In genomic region chr1:214312530-214313051, GRCh38 we compare ENCODE assay signal across 18 cellular contexts. TPM values are rescaled to one million over a fixed set of nuclear protein-coding genes. Genes with fewer than 3 reads are reported as not detected.
DNase-seq lines count a peak whose midpoint lies in the region; ATAC-seq and TF ChIP-seq lines count a peak whose summit lies in the region.
"Had no signal": no experiment of that assay in that cellular context is flagged by ENCODE, and none has a peak within 500 bp of the region (broad histone marks: within the 10 kb centered on the region; RNA-seq: fewer than 3 reads in every experiment).

No MANE protein-coding gene starts in this region.

- peaks cover 3% of the 10 kb centered on the region for H3K79me1 ChIP-seq in mesendoderm (ENCODE audit: low read length)

- intact Hi-C loops in heart left ventricle (cut with DNase I) = no loop called here
- intact Hi-C loops in cardiac septum (cut with DNase I) = no loop called here
- intact Hi-C loops in left ventricle myocardium superior (cut with micrococcal nuclease) = no loop called here

- H3K27me3 ChIP-seq in heart left ventricle (no peaks in the 10 kb centered on the region), mesendoderm (ENCODE audit: insufficient read depth, low read length, poor library complexity) (no peaks in the 10 kb centered on the region)

- H3K9me3 ChIP-seq in heart left ventricle = no peaks in the 10 kb centered on the region

- no peak overlapping the region for H3K23ac ChIP-seq in mesendoderm (ENCODE audit: low read length)

- H3K56ac ChIP-seq in mesendoderm (ENCODE audit: low read length) = peak overlapping the region; percentile 54

- H3K4me2 ChIP-seq in mesendoderm (ENCODE audit: low read length) = no peak overlapping the region

- TF ChIP-seq POLR2A in heart left ventricle (IDR thresholded peaks at IDR 0.05) = no peak

- H3K36me3 ChIP-seq in heart left ventricle (peaks cover 0 to 21% (median 9%) of the 10 kb centered on the region in 9 donors), mesendoderm (ENCODE audit: control insufficient read depth, insufficient read depth, low read length) (no peaks in the 10 kb centered on the region)

- H3K4me3 ChIP-seq in heart left ventricle (no peak overlapping the region), mesendoderm (ENCODE audit: low read length) (no peak overlapping the region)

- DNase-seq in heart left ventricle (peak in 2 of 5 donors; percentile 29 to 51), cardiac septum (ENCODE audit: low spot score) (no peak), left ventricle myocardium superior (peak; percentile 44), mesendoderm (peak; percentile 71), NAMALWA (ENCODE audit: low spot score) (no peak)
- DNase-seq: CD8-positive, alpha-beta T cell; DND-41; GF-D8; H9; Karpas-422; NCI-H187 treated with DMSO at 0.1 percent for 48 hours; NCI-H2171; NCI-H446 treated with DMSO at 0.1 percent for 48 hours; SHP77 had no signal

- H3K4ac ChIP-seq in mesendoderm (ENCODE audit: low read depth, low read length) = no peak overlapping the region

- ATAC-seq in heart left ventricle (peak; percentile 49 to 65 (median 54)), left ventricle myocardium superior (peak; percentile 67), GM21529 (IDR thresholded peaks at IDR 0.05; ENCODE audit: unreplicated experiment) (no peak), HG03565 (IDR thresholded peaks at IDR 0.05; ENCODE audit: unreplicated experiment) (no peak), GM18502 (IDR thresholded peaks at IDR 0.05; ENCODE audit: poor library complexity, unreplicated experiment) (no peak)
- ATAC-seq: CD8-positive, alpha-beta T cell; Panc1 had no signal

- no peak overlapping the region for H4K5ac ChIP-seq in mesendoderm (ENCODE audit: low read length)

- H4K8ac ChIP-seq in mesendoderm (ENCODE audit: low read depth, low read length) = no peak overlapping the region

- no peak overlapping the region for H2BK120ac ChIP-seq in mesendoderm (ENCODE audit: low read depth, low read length)

- no peak overlapping the region for H2BK15ac ChIP-seq in mesendoderm (replicated peaks; ENCODE audit: low read depth)

- H3K18ac ChIP-seq in mesendoderm (ENCODE audit: low read length) = no peak overlapping the region

- H3K27ac ChIP-seq in heart left ventricle (peak overlapping the region; percentile 49 to 93 (median 79)), mesendoderm (ENCODE audit: low read depth, low read length) (no peak overlapping the region)

- no peaks in the 10 kb centered on the region for H3K79me2 ChIP-seq in mesendoderm (ENCODE audit: control insufficient read depth, insufficient read depth, low read length)

- WGBS in heart left ventricle, 4 donors = 58 to 74% (median 65%) methylated on average over 10 of the region's 10 CpGs
- no CpG with 5 or more reads among the region's 10 CpGs for WGBS in mesendoderm (ENCODE audit: extremely low coverage, insufficient coverage, low lambda C conversion rate)

- H2BK5ac ChIP-seq in mesendoderm (ENCODE audit: low read length) = no peak overlapping the region

- H3K4me1 ChIP-seq in heart left ventricle (peaks cover 0 to 95% (median 28%) of the 10 kb centered on the region in 12 donors), mesendoderm (ENCODE audit: control insufficient read depth, low read depth, low read length) (peaks cover 2% of the 10 kb centered on the region)

- H2AK5ac ChIP-seq in mesendoderm (ENCODE audit: low read length) = no peak overlapping the region

- no peak for TF ChIP-seq CTCF in heart left ventricle (IDR thresholded peaks at IDR 0.05)

- no peak overlapping the region for H3K9ac ChIP-seq in mesendoderm (ENCODE audit: low read length)

RNA-seq across cellular contexts. Expression of gene SMYD2, which starts 31.6 kb away (rescaled TPM):
- total RNA-seq in heart left ventricle = 100 to 1,000 TPM; 204 to 406 (median 342) TPM
- 100 to 1,000 TPM; 157 to 194 TPM for polyA plus RNA-seq in heart left ventricle
- 445 TPM for total RNA-seq in cardiac septum
- 234 TPM for total RNA-seq in left ventricle myocardium superior
- 15.1 TPM for polyA plus RNA-seq in mesendoderm (2013, experiment 1 of 2)
- polyA plus RNA-seq in mesendoderm (2013, experiment 2 of 2) = 16.4 TPM

Comparison
In these comparisons a context has a peak if more than half of its experiments do, and no peak if none do; other contexts are left out.
1. DNase-seq: peak in left ventricle myocardium superior (single experiment) and mesendoderm (single experiment); none in cardiac septum (single experiment) and NAMALWA (single experiment).
2. ATAC-seq: peak in heart left ventricle (4 of 4) and left ventricle myocardium superior (single experiment); none in GM21529 (single experiment), HG03565 (single experiment) and GM18502 (single experiment).